23 cellular contexts compared by ENCODE assay signal in genomic region chr9:83291196-83291595, GRCh38.
"Had no signal": no experiment of that assay in that cellular context is flagged by ENCODE, and none has a peak within 500 bp of the region (broad histone marks: within the 10 kb centered on the region; RNA-seq: fewer than 3 reads in every experiment).

No MANE protein-coding gene starts in this region.

- H3K4me1 Mint-ChIP-seq: activated B cell treated with CpG ODN at 0.5 μM for 24 hours; activated CD4-positive, alpha-beta T cell treated with anti-CD3 and anti-CD28 coated beads, Interleukin-2, amount 10 ng/mL, durations not matched to agents 24 days and 14 days; activated CD8-positive, alpha-beta memory T cell treated with anti-CD3 and anti-CD28 coated beads, Interleukin-2, amount 10 ng/mL, durations not matched to agents 7 days and 5 days; activated naive CD4-positive, alpha-beta T cell treated with anti-CD3 and anti-CD28 coated beads, Interleukin-2, amount 50 U/mL, for 24 hours; central memory CD8-positive, alpha-beta T cell had no signal

- H3K27ac Mint-ChIP-seq: activated B cell treated with CpG ODN at 0.5 μM for 24 hours; activated CD4-positive, alpha-beta T cell treated with anti-CD3 and anti-CD28 coated beads, Interleukin-2, amount 10 ng/mL, durations not matched to agents 24 days and 14 days; activated CD8-positive, alpha-beta memory T cell treated with anti-CD3 and anti-CD28 coated beads, Interleukin-2, amount 10 ng/mL, durations not matched to agents 7 days and 5 days; activated naive CD4-positive, alpha-beta T cell treated with anti-CD3 and anti-CD28 coated beads, Interleukin-2, amount 50 U/mL, for 24 hours; activated T-cell treated with anti-CD3 and anti-CD28 coated beads, Interleukin-2, amount 50 U/mL, for 24 hours; activated T-helper 1 cell treated with anti-CD3 and anti-CD28 coated beads, Interleukin-12 subunit alpha, Interleukin-12 subunit beta, Interleukin-2, Interleukin-4 antibody, amounts not matched to agents 30 ng/mL and 10 ng/mL and 1 ng/mL, durations not matched to agents 14 hours and 24 hours and 36 hours; T-helper 1 cell treated with Interleukin-12 subunit alpha and Interleukin-12 subunit beta and Interleukin-4 antibody, amounts not matched to agents 30 μg/mL and 1 μg/mL, for 36 hours had no signal

- H3K4me3 ChIP-seq: K562, PC-9 had no signal

- H3K36me3 Mint-ChIP-seq: activated CD8-positive, alpha-beta memory T cell treated with anti-CD3 and anti-CD28 coated beads, Interleukin-2, amount 10 ng/mL, durations not matched to agents 7 days and 5 days; activated naive CD4-positive, alpha-beta T cell treated with anti-CD3 and anti-CD28 coated beads, Interleukin-2, amount 50 U/mL, for 24 hours had no signal

- DNase-seq: activated B cell treated with CpG ODN at 0.5 μM for 24 hours; activated CD4-positive, alpha-beta T cell treated with anti-CD3 and anti-CD28 coated beads for 1 hour; activated CD4-positive, alpha-beta T cell treated with anti-CD3 and anti-CD28 coated beads, Interleukin-2, amount 10 ng/mL, durations not matched to agents 24 days and 14 days; activated CD4-positive, alpha-beta T cell treated with anti-CD3 and anti-CD28 coated beads, Interleukin-2, amount 50 U/mL, for 48 hours; activated CD8-positive, alpha-beta memory T cell treated with anti-CD3 and anti-CD28 coated beads, Interleukin-2, amount 10 ng/mL, durations not matched to agents 7 days and 5 days; activated effector memory CD4-positive, alpha-beta T cell treated with Interleukin-2 at 50 U/mL for 16 hours; activated naive CD4-positive, alpha-beta T cell; activated T-cell treated with anti-CD3 and anti-CD28 coated beads, Interleukin-2, amount 50 U/mL, for 24 hours; aorta; Karpas-422; MM.1S; NCI-H1105 treated with DMSO at 0.1 percent for 48 hours; NCI-H1436 treated with DMSO at 0.1 percent for 48 hours; NCI-H1930; NCI-H226; NCI-H526; PC-9; SHP77 treated with DMSO at 0.1 percent for 48 hours had no signal

- H3K4me3 Mint-ChIP-seq: activated B cell treated with CpG ODN at 0.5 μM for 24 hours; activated CD4-positive, alpha-beta T cell treated with anti-CD3 and anti-CD28 coated beads, Interleukin-2, amount 10 ng/mL, durations not matched to agents 24 days and 14 days; activated CD8-positive, alpha-beta memory T cell treated with anti-CD3 and anti-CD28 coated beads, Interleukin-2, amount 10 ng/mL, durations not matched to agents 7 days and 5 days; activated naive CD4-positive, alpha-beta T cell treated with anti-CD3 and anti-CD28 coated beads, Interleukin-2, amount 50 U/mL, for 24 hours; activated T-cell treated with anti-CD3 and anti-CD28 coated beads, Interleukin-2, amount 50 U/mL, for 24 hours; activated T-helper 1 cell treated with anti-CD3 and anti-CD28 coated beads, Interleukin-12 subunit alpha, Interleukin-12 subunit beta, Interleukin-2, Interleukin-4 antibody, amounts not matched to agents 30 ng/mL and 10 ng/mL and 1 ng/mL, durations not matched to agents 14 hours and 24 hours and 36 hours; central memory CD8-positive, alpha-beta T cell; T-helper 1 cell treated with Interleukin-12 subunit alpha and Interleukin-12 subunit beta and Interleukin-4 antibody, amounts not matched to agents 30 μg/mL and 1 μg/mL, for 36 hours had no signal

- H3K9me3 Mint-ChIP-seq: activated B cell treated with CpG ODN at 0.5 μM for 24 hours; activated CD4-positive, alpha-beta T cell treated with anti-CD3 and anti-CD28 coated beads, Interleukin-2, amount 10 ng/mL, durations not matched to agents 24 days and 14 days; activated naive CD4-positive, alpha-beta T cell treated with anti-CD3 and anti-CD28 coated beads, Interleukin-2, amount 50 U/mL, for 24 hours; activated T-cell treated with anti-CD3 and anti-CD28 coated beads, Interleukin-2, amount 50 U/mL, for 24 hours; activated T-helper 1 cell treated with anti-CD3 and anti-CD28 coated beads, Interleukin-12 subunit alpha, Interleukin-12 subunit beta, Interleukin-2, Interleukin-4 antibody, amounts not matched to agents 30 ng/mL and 10 ng/mL and 1 ng/mL, durations not matched to agents 14 hours and 24 hours and 36 hours; central memory CD8-positive, alpha-beta T cell; T-helper 1 cell treated with Interleukin-12 subunit alpha and Interleukin-12 subunit beta and Interleukin-4 antibody, amounts not matched to agents 30 μg/mL and 1 μg/mL, for 36 hours had no signal

- FAIRE-seq: K562 had no signal

- H3K27ac ChIP-seq: PC-9 had no signal

- H3K27me3 Mint-ChIP-seq: activated B cell treated with CpG ODN at 0.5 μM for 24 hours; activated CD4-positive, alpha-beta T cell treated with anti-CD3 and anti-CD28 coated beads, Interleukin-2, amount 10 ng/mL, durations not matched to agents 24 days and 14 days; activated CD8-positive, alpha-beta memory T cell treated with anti-CD3 and anti-CD28 coated beads, Interleukin-2, amount 10 ng/mL, durations not matched to agents 7 days and 5 days; activated naive CD4-positive, alpha-beta T cell treated with anti-CD3 and anti-CD28 coated beads, Interleukin-2, amount 50 U/mL, for 24 hours; activated T-cell treated with anti-CD3 and anti-CD28 coated beads, Interleukin-2, amount 50 U/mL, for 24 hours; central memory CD8-positive, alpha-beta T cell had no signal

- ATAC-seq: activated CD8-positive, alpha-beta memory T cell treated with anti-CD3 and anti-CD28 coated beads, Interleukin-2, amount 10 ng/mL, durations not matched to agents 7 days and 5 days; K562 had no signal
